In the genomic region with DNA sequence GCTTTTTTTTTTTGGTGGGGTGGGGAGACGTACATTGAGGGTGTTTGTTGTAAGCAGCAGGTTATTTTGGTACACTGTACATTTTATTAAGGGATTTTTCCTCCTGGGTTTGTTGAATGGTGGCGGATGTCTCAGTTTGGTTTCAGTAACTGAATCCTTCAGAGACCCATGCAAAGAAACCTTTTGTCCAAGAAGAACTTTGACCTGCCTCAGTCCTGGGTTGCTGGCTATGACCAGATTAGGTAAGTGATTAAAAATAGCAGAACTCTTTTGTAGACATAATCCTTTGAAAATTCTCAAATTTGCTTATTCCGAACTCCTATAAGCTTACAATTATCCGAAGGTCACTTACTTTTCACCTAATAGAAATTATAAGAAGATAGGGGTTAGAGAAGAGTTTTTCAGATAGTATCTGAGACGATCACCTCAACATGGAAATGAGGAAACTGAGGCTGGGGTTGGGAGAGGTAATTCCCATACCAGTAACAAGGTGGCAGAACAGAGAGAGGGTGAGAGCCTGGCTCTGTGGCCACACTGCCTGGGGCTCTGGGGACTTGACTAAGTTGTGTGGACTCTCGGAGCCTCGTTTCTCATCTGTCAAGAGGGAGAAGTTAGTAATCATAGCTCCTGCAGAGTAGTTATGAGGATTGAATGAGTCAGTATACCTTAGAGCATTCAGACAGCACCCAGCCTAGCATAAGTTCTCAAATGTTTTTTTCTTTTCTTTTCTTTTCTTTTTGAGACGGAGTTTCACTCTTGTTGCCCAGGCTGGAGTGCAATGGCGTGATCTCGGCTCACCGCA, we compare ENCODE assay signal across 16 cellular contexts.
DNase-seq lines count a peak whose midpoint lies in the region; ATAC-seq, FAIRE-seq and TF ChIP-seq lines count a peak whose summit lies in the region.
"Had no signal": no experiment of that assay in that cellular context is flagged by ENCODE, and none has a peak within 500 bp of the region (broad histone marks: within the 10 kb centered on the region; RNA-seq: fewer than 3 reads in every experiment).

No MANE protein-coding gene starts in this region.

- intact Hi-C loops in mammary epithelial cell (cut with micrococcal nuclease), result loop anchor here (2.0 to 5.0 kb wide), 4 partner anchors 74 to 181 kb away; a partner anchor contains a TSS
- intact Hi-C loops in CD14-positive monocyte (cut with micrococcal nuclease), result no loop called here

- ATAC-seq in A549 (peak in 1 of 2 experiments; percentile 16; a peak in 2 of 6 replicates), HG03378 (IDR thresholded peaks at IDR 0.05; ENCODE audit: unreplicated experiment) (no peak)

- H3K27ac Mint-ChIP-seq in CD14-positive monocyte, result peak overlapping the region in 1 of 7 donors; percentile 21
- H3K27ac Mint-ChIP-seq: activated CD4-positive, alpha-beta memory T cell treated with anti-CD3 and anti-CD28 coated beads, Interleukin-2, amount 10 ng/mL, durations not matched to agents 7 days and 5 days; IgD-negative memory B cell; type B pancreatic cell had no signal

- no peak for TF ChIP-seq EP300 in A549 (IDR thresholded peaks at IDR 0.05)

- no peak overlapping the region for H3K4me3 ChIP-seq in A549
- no peak overlapping the region for H3K4me3 ChIP-seq in mammary epithelial cell (replicated peaks in 1 of 3; ENCODE audit: insufficient read depth in 1 of 3, low read depth in 2 of 3, low read length in 3 of 3)
- H3K4me3 ChIP-seq in right atrium auricular region, result no peak overlapping the region

- 79% methylated on average over 11 of the region's 11 CpGs for WGBS in A549 (ENCODE audit: missing lambda C conversion rate)
- 84% methylated on average over 7 of the region's 11 CpGs for WGBS in mammary epithelial cell (ENCODE audit: low coverage, missing lambda C conversion rate)

- H3K4me1 ChIP-seq in A549 (peaks cover 73% of the 10 kb centered on the region), mammary epithelial cell (ENCODE audit: insufficient read depth, low read length) (peaks cover 45% of the 10 kb centered on the region), right atrium auricular region (peaks cover 0 to 72% of the 10 kb centered on the region in 2 donors)

- no peak for TF ChIP-seq CTCF in A549 (IDR thresholded peaks at IDR 0.05)
- peak; percentile 2 to 18 for TF ChIP-seq CTCF in mammary epithelial cell (conservative IDR thresholded peaks at IDR 0.05 in 1 of 2, IDR thresholded peaks at IDR 0.05 in 1 of 2; ENCODE audit: extremely low read depth in 1 of 2, insufficient read depth in 1 of 2, low read depth in 1 of 2, low read length in 2 of 2)
- no peak for TF ChIP-seq CTCF in CD14-positive monocyte (IDR thresholded peaks at IDR 0.05)
- TF ChIP-seq CTCF in right atrium auricular region (IDR thresholded peaks at IDR 0.05), result no peak

- H3K9ac ChIP-seq in mammary epithelial cell (ENCODE audit: insufficient read depth, low read length), result no peak overlapping the region
- H3K9ac ChIP-seq: parathyroid adenoma had no signal

- no peaks in the 10 kb centered on the region for H3K27me3 Mint-ChIP-seq in CD14-positive monocyte (ENCODE audit: low read depth in 3 of 3)
- H3K27me3 Mint-ChIP-seq: activated CD4-positive, alpha-beta memory T cell treated with anti-CD3 and anti-CD28 coated beads, Interleukin-2, amount 10 ng/mL, durations not matched to agents 7 days and 5 days; IgD-negative memory B cell; type B pancreatic cell had no signal

- TF ChIP-seq RAD21 in A549 (conservative IDR thresholded peaks at IDR 0.05 in 1 of 2, IDR thresholded peaks at IDR 0.05 in 1 of 2), result 0 out of 5 replicates have a peak, but pooled peaks of 1 of the 2 experiments have one; percentile 12

- no peak overlapping the region for H2AFZ ChIP-seq in mammary epithelial cell (ENCODE audit: low read depth, low read length)
- H2AFZ ChIP-seq: parathyroid adenoma had no signal

- dilution Hi-C loops in mammary epithelial cell (cut with HindIII; ENCODE audit: low sequenced_read_pairs), result no loop called here

- H3K4me2 ChIP-seq in A549, result peak overlapping the region; percentile 28; the same call in 2 of the 3 replicates
- no peak overlapping the region for H3K4me2 ChIP-seq in mammary epithelial cell (ENCODE audit: insufficient read depth, low read depth, low read length)

- H3K27ac ChIP-seq in A549 (peak overlapping the region; percentile 46 to 51; a peak in 4 of 6 replicates), mammary epithelial cell (ENCODE audit: insufficient read depth, low read depth, low read length) (no peak overlapping the region), right atrium auricular region (no peak overlapping the region)
- H3K27ac ChIP-seq: parathyroid adenoma had no signal

- peaks cover 97% of the 10 kb centered on the region for H3K79me2 ChIP-seq in mammary epithelial cell (ENCODE audit: insufficient read depth, low read length)

- no peak for DNase-seq in A549 (ENCODE audit: low read depth in 1 of 2, low spot score in 1 of 2)
- DNase-seq in HTR-8/SVneo (ENCODE audit: insufficient read length, low spot score), result peak; percentile 61
- peak; percentile 75 for DNase-seq in mammary epithelial cell
- DNase-seq in islet precursor cell, result peak; percentile 60
- DNase-seq in CD14-positive monocyte (ENCODE audit: low spot score), result no peak
- no peak for DNase-seq in right atrium auricular region (ENCODE audit: low spot score)
- DNase-seq in NCI-H2029 (lab: John Stamatoyannopoulos, UW), result no peak
- DNase-seq: activated CD4-positive, alpha-beta memory T cell treated with anti-CD3 and anti-CD28 coated beads, Interleukin-2, amount 10 ng/mL, durations not matched to agents 7 days and 5 days; activated effector memory CD4-positive, alpha-beta T cell treated with anti-CD3 and anti-CD28 coated beads, Interleukin-2, amount 50 U/mL, for 16 hours; cerebellar nuclear complex; DMS153; NCI-H446 treated with DMSO at 0.1 percent for 48 hours had no signal

- peaks cover 51% of the 10 kb centered on the region for H3K4me1 Mint-ChIP-seq in CD14-positive monocyte

- CTCF ChIA-PET in A549 (lab: Yijun Ruan, JAX), result interaction anchor here (0.7 to 1.0 kb wide), 2 partner anchors 39 to 70 kb away, joined by 3 to 4 read pairs; no protein-coding TSS in a partner anchor
- CTCF ChIA-PET in mammary epithelial cell (lab: Charles Lee; ENCODE audit: low non-redundant PET), result interaction anchor here (0.7 kb wide), 1 partner anchor 692 kb away, joined by 3 read pairs; no protein-coding TSS in a partner anchor

- no peaks in the 10 kb centered on the region for H3K9me3 Mint-ChIP-seq in CD14-positive monocyte
- H3K9me3 Mint-ChIP-seq: activated CD4-positive, alpha-beta memory T cell treated with anti-CD3 and anti-CD28 coated beads, Interleukin-2, amount 10 ng/mL, durations not matched to agents 7 days and 5 days; IgD-negative memory B cell; type B pancreatic cell had no signal

- POLR2A ChIA-PET in A549 (lab: Yijun Ruan, JAX), result interaction anchor here (0.6 kb wide), 1 partner anchor 54 kb away, joined by 4 read pairs; no protein-coding TSS in a partner anchor

- no peak for TF ChIP-seq POLR2A in A549 (IDR thresholded peaks at IDR 0.05; ENCODE audit: low read length)

- in situ Hi-C loops in mammary epithelial cell (cut with MboI; ENCODE audit: low sequenced_read_pairs in 2 of 2), result no loop called here

- H4K20me1 ChIP-seq in mammary epithelial cell (ENCODE audit: insufficient read depth, low read length), result no peaks in the 10 kb centered on the region

- peaks cover 2% of the 10 kb centered on the region for H3K36me3 ChIP-seq in mammary epithelial cell (ENCODE audit: insufficient read depth, low read length)
- H3K36me3 ChIP-seq in right atrium auricular region, result no peaks in the 10 kb centered on the region

- H3K9me3 ChIP-seq in A549 (no peaks in the 10 kb centered on the region), mammary epithelial cell (replicated peaks; ENCODE audit: insufficient read depth, low read length) (no peaks in the 10 kb centered on the region), right atrium auricular region (no peaks in the 10 kb centered on the region)

- FAIRE-seq in A549 (lab: Jason Lieb, UNC) (no peak), HTR-8/SVneo (lab: Jason Lieb, UNC) (no peak)

- H3K27me3 ChIP-seq in mammary epithelial cell (ENCODE audit: insufficient read depth, low read length), result no peaks in the 10 kb centered on the region
- H3K27me3 ChIP-seq in right atrium auricular region, result no peaks in the 10 kb centered on the region

- no TSS peak for BruUV-seq in mammary epithelial cell (replicated peaks; lab: Mats Ljungman, UMichigan)

- H3K4me3 Mint-ChIP-seq in CD14-positive monocyte, result no peak overlapping the region
- H3K4me3 Mint-ChIP-seq: activated CD4-positive, alpha-beta memory T cell treated with anti-CD3 and anti-CD28 coated beads, Interleukin-2, amount 10 ng/mL, durations not matched to agents 7 days and 5 days; IgD-negative memory B cell; type B pancreatic cell had no signal

- H3K36me3 Mint-ChIP-seq in CD14-positive monocyte, result peaks cover 10 to 26% of the 10 kb centered on the region in 2 donors
- H3K36me3 Mint-ChIP-seq: type B pancreatic cell had no signal

TF ChIP-seq in A549, 52 proteins besides CTCF, POLR2A, EP300 and RAD21 (continues in another document):
- TF ChIP-seq KDM5A (IDR thresholded peaks at IDR 0.05), result no peak
- TF ChIP-seq JUN (IDR thresholded peaks at IDR 0.05), result no peak
- TF ChIP-seq MYC (IDR thresholded peaks at IDR 0.05; ENCODE audit: borderline replicate concordance, low read length), result no peak
- no peak for TF ChIP-seq TFCP2L1 (CRISPR knock-in tag; IDR thresholded peaks at IDR 0.05)
- TF ChIP-seq, protein P1, sequence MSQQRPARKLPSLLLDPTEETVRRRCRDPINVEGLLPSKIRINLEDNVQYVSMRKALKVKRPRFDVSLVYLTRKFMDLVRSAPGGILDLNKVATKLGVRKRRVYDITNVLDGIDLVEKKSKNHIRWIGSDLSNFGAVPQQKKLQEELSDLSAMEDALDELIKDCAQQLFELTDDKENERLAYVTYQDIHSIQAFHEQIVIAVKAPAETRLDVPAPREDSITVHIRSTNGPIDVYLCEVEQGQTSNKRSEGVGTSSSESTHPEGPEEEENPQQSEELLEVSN (IDR thresholded peaks at IDR 0.05; ENCODE audit: borderline replicate concordance, low read depth), result no peak
- TF ChIP-seq, protein P2, sequence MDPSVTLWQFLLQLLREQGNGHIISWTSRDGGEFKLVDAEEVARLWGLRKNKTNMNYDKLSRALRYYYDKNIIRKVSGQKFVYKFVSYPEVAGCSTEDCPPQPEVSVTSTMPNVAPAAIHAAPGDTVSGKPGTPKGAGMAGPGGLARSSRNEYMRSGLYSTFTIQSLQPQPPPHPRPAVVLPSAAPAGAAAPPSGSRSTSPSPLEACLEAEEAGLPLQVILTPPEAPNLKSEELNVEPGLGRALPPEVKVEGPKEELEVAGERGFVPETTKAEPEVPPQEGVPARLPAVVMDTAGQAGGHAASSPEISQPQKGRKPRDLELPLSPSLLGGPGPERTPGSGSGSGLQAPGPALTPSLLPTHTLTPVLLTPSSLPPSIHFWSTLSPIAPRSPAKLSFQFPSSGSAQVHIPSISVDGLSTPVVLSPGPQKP (IDR thresholded peaks at IDR 0.05; ENCODE audit: low read depth, low read length), result no peak
- TF ChIP-seq FOSB (CRISPR knock-in tag; IDR thresholded peaks at IDR 0.05), result no peak
- TF ChIP-seq NPAS2 (CRISPR knock-in tag; IDR thresholded peaks at IDR 0.05; ENCODE audit: borderline replicate concordance), result no peak
- no peak for TF ChIP-seq HOXA7 (CRISPR knock-in tag; IDR thresholded peaks at IDR 0.05)
- no peak for TF ChIP-seq ZSCAN20 (CRISPR knock-in tag; IDR thresholded peaks at IDR 0.05)
- no peak for TF ChIP-seq NFE2L2 (conservative IDR thresholded peaks at IDR 0.05; ENCODE audit: low read length)

Comparison
In these comparisons a context has a peak if more than half of its experiments do, and no peak if none do; other contexts are left out.
1. DNase-seq: peak in HTR-8/SVneo (single experiment), mammary epithelial cell (single experiment) and islet precursor cell (single experiment); none in A549 (0 of 2), CD14-positive monocyte (single experiment), right atrium auricular region (single experiment) and NCI-H2029 (single experiment).
2. H3K27ac ChIP-seq: peak in A549 (2 of 2); none in mammary epithelial cell (single experiment) and right atrium auricular region (0 of 2).
3. CTCF ChIP-seq: peak in mammary epithelial cell (2 of 2); none in A549 (single experiment), CD14-positive monocyte (single experiment) and right atrium auricular region (0 of 2).